3 cellular contexts compared by ENCODE assay signal in the genomic region with DNA sequence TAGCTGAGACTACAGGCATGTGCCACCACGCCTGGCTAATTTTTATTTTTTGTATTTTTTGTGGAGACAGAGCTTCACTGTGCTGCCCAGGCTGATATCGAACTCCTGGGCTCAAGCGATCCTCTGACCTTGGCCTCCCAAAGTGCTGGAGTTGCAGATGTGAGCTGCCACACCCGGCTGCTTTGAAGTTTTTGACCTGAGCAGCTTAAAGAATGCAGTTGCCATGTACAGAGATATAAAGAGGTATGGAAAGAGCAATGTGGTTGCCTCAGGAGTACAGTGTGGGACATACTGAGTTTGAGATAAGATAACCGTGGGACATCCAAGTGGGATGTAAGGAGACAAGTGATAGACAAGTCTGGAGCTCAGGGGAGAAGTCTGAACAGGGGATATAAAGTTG.
"Had no signal": no experiment of that assay in that cellular context is flagged by ENCODE, and none has a peak within 500 bp of the region (broad histone marks: within the 10 kb centered on the region; RNA-seq: fewer than 3 reads in every experiment).

No MANE protein-coding gene starts in this region.

- DNase-seq: GDM1, GF-D8 had no signal

- H3K4me3 ChIP-seq: GM12878 had no signal
